Comparison of ENCODE assay signal across 17 cellular contexts in genomic region chr11:121412000-121412587, GRCh38. TPM values are rescaled to one million over a fixed set of nuclear protein-coding genes. Genes with fewer than 3 reads are reported as not detected.
A peak's percentile ranks its signal among the peaks of the same experiment; 100 is the strongest.
DNase-seq lines count a peak whose midpoint lies in the region; ATAC-seq and TF ChIP-seq lines count a peak whose summit lies in the region.
"Had no signal": no experiment of that assay in that cellular context is flagged by ENCODE, and none has a peak within 500 bp of the region (broad histone marks: within the 10 kb centered on the region; RNA-seq: fewer than 3 reads in every experiment).

No MANE protein-coding gene starts in this region.

- no peak for ATAC-seq in CD4-positive, CD25-positive, alpha-beta regulatory T cell (ENCODE audit: low read depth in 2 of 2)

- in situ Hi-C loops in GM23248 (cut with MboI) = no loop called here

- intact Hi-C loops in posterior cingulate gyrus (cut with DNase I) = no loop called here

- no peaks in the 10 kb centered on the region for H3F3A ChIP-seq in GM23248 (ENCODE audit: insufficient read depth)

- no peaks in the 10 kb centered on the region for H3K9me2 ChIP-seq in GM23248 (ENCODE audit: insufficient read depth)

- H3K9me3 Mint-ChIP-seq in CD4-positive, CD25-positive, alpha-beta regulatory T cell = peaks cover 0 to 4% (median 0%) of the 10 kb centered on the region in 7 donors

- no peaks in the 10 kb centered on the region; the same call in 1 of the 2 replicates for H4K20me1 ChIP-seq in GM23248 (ENCODE audit: insufficient read depth)

- H3K9me3 ChIP-seq in CD4-positive, CD25-positive, alpha-beta regulatory T cell (ENCODE audit: control insufficient read depth in 2 of 2, low read length in 2 of 2) = no peaks in the 10 kb centered on the region
- H3K9me3 ChIP-seq in liver (ENCODE audit: control insufficient read depth in 4 of 4, low read length in 3 of 4) = no peaks in the 10 kb centered on the region
- H3K9me3 ChIP-seq in GM23248 (ENCODE audit: low read depth) = no peaks in the 10 kb centered on the region
- H3K9me3 ChIP-seq: HAP-1 had no signal

- no peaks in the 10 kb centered on the region for H3K36me3 Mint-ChIP-seq in CD4-positive, CD25-positive, alpha-beta regulatory T cell

- H3K79me2 ChIP-seq in GM23248 (ENCODE audit: insufficient read depth) = no peaks in the 10 kb centered on the region

- peak overlapping the region; percentile 5 to 79 (median 65) for H3K27ac Mint-ChIP-seq in CD4-positive, CD25-positive, alpha-beta regulatory T cell

- DNase-seq in CD4-positive, CD25-positive, alpha-beta regulatory T cell = no peak
- peak; percentile 22 for DNase-seq in M059J (ENCODE audit: low read depth)
- DNase-seq in astrocyte of the hippocampus (ENCODE audit: low read depth, low spot score) = peak; percentile 6
- DNase-seq in NCI-H82 (lab: John Stamatoyannopoulos, UW) = no peak
- no peak for DNase-seq in GM23248
- DNase-seq in posterior cingulate gyrus = no peak
- DNase-seq: C1 segment of cervical spinal cord, Calu3, DMS53, MM.1S, NCI-H1436, NCI-H2029 treated with DMSO at 0.1 percent for 48 hours, NCI-H2171 treated with DMSO at 0.1 percent for 48 hours, NCI-H446 treated with DMSO at 0.1 percent for 48 hours, RPMI8226 had no signal

- no peak overlapping the region for H3K4me3 Mint-ChIP-seq in CD4-positive, CD25-positive, alpha-beta regulatory T cell

- H3K4me3 ChIP-seq in CD4-positive, CD25-positive, alpha-beta regulatory T cell (ENCODE audit: low read depth, low read length) = no peak overlapping the region
- H3K4me3 ChIP-seq in liver (ENCODE audit: low read depth in 1 of 3, low read length in 3 of 3) (no peak overlapping the region), GM23248 (no peak overlapping the region)
- H3K4me3 ChIP-seq: HAP-1 had no signal

- no peak for TF ChIP-seq CTCF in liver (IDR thresholded peaks at IDR 0.05; ENCODE audit: low read depth, low read length, missing input control)

- peaks cover 4% of the 10 kb centered on the region for H3K4me1 ChIP-seq in CD4-positive, CD25-positive, alpha-beta regulatory T cell (ENCODE audit: control insufficient read depth, insufficient read depth, low read length, poor library complexity, severe bottlenecking)
- peaks cover 3 to 6% (median 4%) of the 10 kb centered on the region in 4 donors for H3K4me1 ChIP-seq in liver (ENCODE audit: control insufficient read depth in 4 of 4, insufficient read depth in 4 of 4, low read length in 3 of 4)
- H3K4me1 ChIP-seq in GM23248 (ENCODE audit: insufficient read depth) = peaks cover 3% of the 10 kb centered on the region; the same call in 1 of the 2 replicates

- no peaks in the 10 kb centered on the region for H3K27me3 Mint-ChIP-seq in CD4-positive, CD25-positive, alpha-beta regulatory T cell

- H3K4me2 ChIP-seq in GM23248 (ENCODE audit: unreplicated experiment) = no peak overlapping the region

- H2AFZ ChIP-seq in GM23248 = no peak overlapping the region

- no peak overlapping the region for H3K27ac ChIP-seq in CD4-positive, CD25-positive, alpha-beta regulatory T cell (ENCODE audit: insufficient read depth, low read length, poor library complexity, severe bottlenecking)
- no peak overlapping the region for H3K27ac ChIP-seq in liver (ENCODE audit: low read depth in 1 of 2, low read length in 2 of 2)
- no peak overlapping the region for H3K27ac ChIP-seq in GM23248

- H3K27me3 ChIP-seq in CD4-positive, CD25-positive, alpha-beta regulatory T cell (ENCODE audit: control insufficient read depth, insufficient read depth, low read length) = no peaks in the 10 kb centered on the region
- no peaks in the 10 kb centered on the region for H3K27me3 ChIP-seq in liver (ENCODE audit: control insufficient read depth in 4 of 4, insufficient read depth in 4 of 4, low read length in 3 of 4)
- peaks cover 26% of the 10 kb centered on the region for H3K27me3 ChIP-seq in GM23248 (replicated peaks; ENCODE audit: insufficient read depth)

- 86% methylated on average over 4 of the region's 4 CpGs for WGBS in liver
- 83 to 88% methylated on average over 4 of the region's 4 CpGs for WGBS in GM23248 (ENCODE audit: low coverage in 1 of 2, low lambda C conversion rate in 2 of 2, missing lambda C conversion rate in 2 of 2), 2 experiments

- no peaks in the 10 kb centered on the region for H3K36me3 ChIP-seq in CD4-positive, CD25-positive, alpha-beta regulatory T cell (ENCODE audit: control insufficient read depth, insufficient read depth, low read length)
- H3K36me3 ChIP-seq in liver (ENCODE audit: control insufficient read depth in 4 of 4, insufficient read depth in 3 of 4, low read depth in 1 of 4, low read length in 3 of 4) (no peaks in the 10 kb centered on the region), GM23248 (ENCODE audit: low read depth) (no peaks in the 10 kb centered on the region)
- H3K36me3 ChIP-seq: HAP-1 had no signal

- TF ChIP-seq RAD21 in liver (IDR thresholded peaks at IDR 0.05) = peak in 1 of 2 donors; percentile 36

- H3K9ac ChIP-seq in liver (ENCODE audit: low read depth in 1 of 2, low read length in 2 of 2) = no peak overlapping the region
- H3K9ac ChIP-seq in GM23248 = no peak overlapping the region

- peaks cover 0 to 20% (median 12%) of the 10 kb centered on the region in 4 donors for H3K4me1 Mint-ChIP-seq in CD4-positive, CD25-positive, alpha-beta regulatory T cell

TF ChIP-seq in liver, 16 proteins besides CTCF, POLR2A, EP300 and RAD21:
- TF ChIP-seq NR2F2 (IDR thresholded peaks at IDR 0.05) = no peak
- TF ChIP-seq RXRA (IDR thresholded peaks at IDR 0.05) = peak; percentile 82 to 93
- peak; percentile 47 for TF ChIP-seq MAX (IDR thresholded peaks at IDR 0.05)
- no peak for TF ChIP-seq EGR1 (IDR thresholded peaks at IDR 0.05; ENCODE audit: low read depth in 2 of 2)
- TF ChIP-seq JUND (IDR thresholded peaks at IDR 0.05) = no peak
- no peak for TF ChIP-seq FOXA1 (IDR thresholded peaks at IDR 0.05)
- TF ChIP-seq HNF4A (conservative IDR thresholded peaks at IDR 0.05) = peak; percentile 34 to 40
- peak; percentile 40 for TF ChIP-seq SP1 (IDR thresholded peaks at IDR 0.05)
- TF ChIP-seq FOXA2 (IDR thresholded peaks at IDR 0.05) = no peak
- TF ChIP-seq YY1 (IDR thresholded peaks at IDR 0.05) = no peak

RNA-seq across cellular contexts. Expression of gene SORL1, which starts 40.0 kb away (rescaled TPM):
- 441 TPM for total RNA-seq in CD4-positive, CD25-positive, alpha-beta regulatory T cell
- 100 to 1,000 TPM; 143 to 169 (median 162) TPM for polyA plus RNA-seq in CD4-positive, CD25-positive, alpha-beta regulatory T cell
- total RNA-seq in M059J (2014; rRNA removed; shearing (Covaris generic)) = 1.9 and 3.0 TPM in 2 replicates
- 100 to 1,000 TPM in 1 of 2 donors, 10 to 100 TPM in 1; 26.9 to 124 TPM for total RNA-seq in liver
- 10 to 100 TPM; 14.6 to 23.8 TPM for polyA plus RNA-seq in liver
- 0.54 and 0.76 TPM in 2 replicates for total RNA-seq in GM23248 (2014; rRNA removed; shearing (Covaris generic))
- polyA plus RNA-seq in GM23248 (2016; fragmentation: Nextera tagmentation; extraction: Ambion mirVana) = 0.26 and 0.30 TPM in 2 replicates

Comparison
In these comparisons a context has a peak if more than half of its experiments do, and no peak if none do; other contexts are left out.
1. DNase-seq: peak in M059J (single experiment) and astrocyte of the hippocampus (single experiment); none in CD4-positive, CD25-positive, alpha-beta regulatory T cell (0 of 3), NCI-H82 (single experiment), GM23248 (single experiment) and posterior cingulate gyrus (0 of 10).